Comparison of ENCODE assay signal across 8 cellular contexts in the genomic region with DNA sequence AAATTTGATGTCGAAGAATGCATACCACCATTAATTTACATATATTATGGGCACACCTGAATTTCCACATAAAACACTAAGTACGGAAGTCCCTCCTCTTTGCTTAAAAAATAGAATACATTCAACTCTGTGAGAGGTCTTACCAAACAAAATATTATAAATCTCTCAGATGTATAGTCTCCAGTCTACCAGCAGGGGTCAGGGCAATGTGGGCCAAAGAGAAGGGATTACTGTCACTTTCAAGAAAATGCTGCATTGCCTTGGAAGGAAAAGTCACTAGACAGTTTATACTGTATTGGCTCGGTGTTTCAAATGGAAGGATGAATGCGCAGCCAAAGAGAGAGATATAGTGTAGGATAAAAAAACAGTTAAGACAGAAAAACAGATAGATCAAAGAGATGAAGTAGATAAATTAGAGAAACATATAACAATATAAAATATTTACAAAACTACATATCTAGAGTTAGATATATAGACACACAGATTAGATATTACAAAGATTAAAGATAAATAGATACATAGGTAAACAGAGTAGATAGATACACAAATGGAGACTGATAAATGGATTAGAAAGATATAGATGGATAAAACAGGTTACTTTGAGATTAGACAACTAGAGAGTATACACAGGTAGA. TPM values are rescaled to one million over a fixed set of nuclear protein-coding genes. Genes with fewer than 3 reads are reported as not detected.
A peak's percentile ranks its signal among the peaks of the same experiment; 100 is the strongest.
DNase-seq lines count a peak whose midpoint lies in the region; ATAC-seq and TF ChIP-seq lines count a peak whose summit lies in the region.

No MANE protein-coding gene starts in this region.

- H3K79me2 ChIP-seq in Loucy (ENCODE audit: insufficient read depth, low read length), result no peaks in the 10 kb centered on the region

- no peak for TF ChIP-seq EP300 in stomach (IDR thresholded peaks at IDR 0.05)

- H3K9me3 ChIP-seq in Loucy (ENCODE audit: insufficient read depth, low read depth, low read length), result no peaks in the 10 kb centered on the region
- H3K9me3 ChIP-seq in breast epithelium, result no peaks in the 10 kb centered on the region
- H3K9me3 ChIP-seq in stomach, result no peaks in the 10 kb centered on the region

- no peak overlapping the region for H3K4me3 ChIP-seq in Loucy (ENCODE audit: low read length, poor library complexity, severe bottlenecking)
- no peak overlapping the region for H3K4me3 ChIP-seq in breast epithelium
- H3K4me3 ChIP-seq in stomach, result no peak overlapping the region

- no peak overlapping the region for H3K9ac ChIP-seq in Loucy (ENCODE audit: low read depth, low read length, poor library complexity, severe bottlenecking)

- peak; percentile 68 for ATAC-seq in GM21786 (IDR thresholded peaks at IDR 0.05; ENCODE audit: unreplicated experiment)
- ATAC-seq in SK-N-SH treated with all-trans-retinoic acid at 6 μM for 48 hours, result peak; percentile 91
- peak; percentile 82 for ATAC-seq in left colon

- no peak for TF ChIP-seq POLR2A in breast epithelium (IDR thresholded peaks at IDR 0.05)
- TF ChIP-seq POLR2A in stomach (IDR thresholded peaks at IDR 0.05), result no peak

- H2AFZ ChIP-seq in Loucy (ENCODE audit: low read length), result no peak overlapping the region

- H3K27ac ChIP-seq in breast epithelium (no peak overlapping the region), stomach (no peak overlapping the region)

- no peaks in the 10 kb centered on the region for H3F3A ChIP-seq in Loucy (ENCODE audit: low read depth)

- no peaks in the 10 kb centered on the region for H3K9me2 ChIP-seq in Loucy (replicated peaks; ENCODE audit: low read depth, low read length)

- H3K4me1 ChIP-seq in Loucy (ENCODE audit: insufficient read depth, low read length, poor library complexity, severe bottlenecking) (no peaks in the 10 kb centered on the region), breast epithelium (no peaks in the 10 kb centered on the region), stomach (no peaks in the 10 kb centered on the region)

- H3K27me3 ChIP-seq in Loucy (ENCODE audit: insufficient read depth, low read length, poor library complexity, severe bottlenecking), result no peaks in the 10 kb centered on the region
- no peaks in the 10 kb centered on the region for H3K27me3 ChIP-seq in breast epithelium
- H3K27me3 ChIP-seq in stomach, result no peaks in the 10 kb centered on the region

- no peak overlapping the region for H3K4me2 ChIP-seq in Loucy (ENCODE audit: low read depth, low read length, poor library complexity, severe bottlenecking)

- peak; percentile 7 for DNase-seq in NK-92 treated with Interleukin-12 subunit alpha and Interleukin-12 subunit beta, amount 100 ng/mL, for 24 hours (lab: John Stamatoyannopoulos, UW)
- DNase-seq in NK-92 (lab: John Stamatoyannopoulos, UW; ENCODE audit: unreplicated experiment) (no peak), breast epithelium (ENCODE audit: low spot score in 2 of 2) (no peak), left colon (peak in 1 of 2 donors; percentile 9), stomach (peak; percentile 34)

- TF ChIP-seq CTCF in Loucy (conservative IDR thresholded peaks at IDR 0.05; ENCODE audit: low read length) (peak; percentile 91), breast epithelium (IDR thresholded peaks at IDR 0.05) (peak; percentile 66 to 78 (median 70)), stomach (IDR thresholded peaks at IDR 0.05) (peak in 5 of 7 experiments; percentile 46 to 75 (median 64))

- no peaks in the 10 kb centered on the region for H4K20me1 ChIP-seq in Loucy (ENCODE audit: insufficient read depth, low read length, poor library complexity, severe bottlenecking)

- H3K36me3 ChIP-seq in Loucy (ENCODE audit: insufficient read depth, low read length) (peaks cover 47% of the 10 kb centered on the region; the same call in 1 of the 2 replicates), breast epithelium (no peaks in the 10 kb centered on the region), stomach (peaks cover 6 to 72% (median 68%) of the 10 kb centered on the region in 4 donors)

- intact Hi-C loops in breast epithelium (cut with DNase I; ENCODE audit: low total_unique reads), result loop anchor here (10.0 kb wide), 1 partner anchor 113 kb away; the partner anchor contains the start of gene SAAL1
- intact Hi-C loops in left colon (cut with DNase I, micrococcal nuclease), result no loop called here
- intact Hi-C loops in stomach (cut with DNase I; ENCODE audit: low total_unique reads), result no loop called here

- 40 to 49% (median 45%) methylated on average over 4 of the region's 4 CpGs for WGBS in stomach, 5 donors

TF ChIP-seq in SK-N-SH treated with all-trans-retinoic acid at 6 μM for 48 hours, 23 proteins besides CTCF, POLR2A, EP300 and RAD21 (continues in another document):
- TF ChIP-seq ZFP3 (CRISPR knock-in tag; IDR thresholded peaks at IDR 0.05), result no peak
- TF ChIP-seq GLIS3 (CRISPR knock-in tag; IDR thresholded peaks at IDR 0.05), result no peak
- TF ChIP-seq, protein P1, sequence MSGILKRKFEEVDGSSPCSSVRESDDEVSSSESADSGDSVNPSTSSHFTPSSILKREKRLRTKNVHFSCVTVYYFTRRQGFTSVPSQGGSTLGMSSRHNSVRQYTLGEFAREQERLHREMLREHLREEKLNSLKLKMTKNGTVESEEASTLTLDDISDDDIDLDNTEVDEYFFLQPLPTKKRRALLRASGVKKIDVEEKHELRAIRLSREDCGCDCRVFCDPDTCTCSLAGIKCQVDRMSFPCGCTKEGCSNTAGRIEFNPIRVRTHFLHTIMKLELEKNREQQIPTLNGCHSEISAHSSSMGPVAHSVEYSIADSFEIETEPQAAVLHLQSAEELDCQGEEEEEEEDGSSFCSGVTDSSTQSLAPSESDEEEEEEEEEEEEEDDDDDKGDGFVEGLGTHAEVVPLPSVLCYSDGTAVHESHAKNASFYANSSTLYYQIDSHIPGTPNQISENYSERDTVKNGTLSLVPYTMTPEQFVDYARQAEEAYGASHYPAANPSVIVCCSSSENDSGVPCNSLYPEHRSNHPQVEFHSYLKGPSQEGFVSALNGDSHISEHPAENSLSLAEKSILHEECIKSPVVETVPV (CRISPR knock-in tag; IDR thresholded peaks at IDR 0.05), result no peak
- no peak for TF ChIP-seq ZFP30 (CRISPR knock-in tag; IDR thresholded peaks at IDR 0.05)
- no peak for TF ChIP-seq ARNTL (CRISPR knock-in tag; IDR thresholded peaks at IDR 0.05; ENCODE audit: borderline replicate concordance, low read depth)
- no peak for TF ChIP-seq BACH2 (CRISPR knock-in tag; IDR thresholded peaks at IDR 0.05; ENCODE audit: borderline replicate concordance)
- TF ChIP-seq ZNF8 (CRISPR knock-in tag; IDR thresholded peaks at IDR 0.05), result no peak
- TF ChIP-seq TOX (CRISPR knock-in tag; IDR thresholded peaks at IDR 0.05; ENCODE audit: borderline replicate concordance), result no peak
- no peak for TF ChIP-seq ESRRG (CRISPR knock-in tag; IDR thresholded peaks at IDR 0.05)
- no peak for TF ChIP-seq OSR1 (CRISPR knock-in tag; IDR thresholded peaks at IDR 0.05)
- no peak for TF ChIP-seq POU6F1 (CRISPR knock-in tag; IDR thresholded peaks at IDR 0.05; ENCODE audit: borderline replicate concordance, low read depth)
- no peak for TF ChIP-seq TCF4 (CRISPR knock-in tag; IDR thresholded peaks at IDR 0.05; ENCODE audit: borderline replicate concordance)
- TF ChIP-seq ISL1 (CRISPR knock-in tag; IDR thresholded peaks at IDR 0.05), result no peak
- no peak for TF ChIP-seq CREB5 (CRISPR knock-in tag; IDR thresholded peaks at IDR 0.05; ENCODE audit: low read depth)
- no peak for TF ChIP-seq ZNF70 (CRISPR knock-in tag; IDR thresholded peaks at IDR 0.05)
- no peak for TF ChIP-seq ZNF565 (CRISPR knock-in tag; conservative IDR thresholded peaks at IDR 0.05; ENCODE audit: low read depth)

RNA-seq across cellular contexts. Expression of gene SERGEF, which starts 20.9 kb away (rescaled TPM):
- 10 to 100 TPM; 31.8 to 47.5 (median 41.9) TPM for total RNA-seq in breast epithelium
- total RNA-seq in left colon, result 10 to 100 TPM; 28.6 to 30.6 TPM
- total RNA-seq in stomach, result 100 to 1,000 TPM in 1 of 5 donors, 10 to 100 TPM in 2, 1 to 10 TPM in 1, not detected in 1; 9.3 to 158 (median 20.5) TPM
- 100 to 1,000 TPM in 1 of 3 donors, 10 to 100 TPM in 2; 73.5 to 101 (median 86.0) TPM for polyA plus RNA-seq in stomach

RNA-seq across cellular contexts. Expression of gene TPH1, which starts 54.2 kb away (rescaled TPM):
- total RNA-seq in breast epithelium (1 to 10 TPM in 2 of 3 donors, under 1 TPM in 1; 0.64 to 2.6 (median 1.2) TPM), left colon (10 to 100 TPM; 13.9 to 14.6 TPM), stomach (10 to 100 TPM in 2 of 5 donors, 1 to 10 TPM in 2, not detected in 1; 2.3 to 23.1 (median 11.2) TPM)
- 1 to 10 TPM in 2 of 3 donors, under 1 TPM in 1; 0.75 to 3.1 (median 1.5) TPM for polyA plus RNA-seq in stomach

Comparison
In these comparisons a context has a peak if more than half of its experiments do, and no peak if none do; other contexts are left out.
1. DNase-seq: peak in NK-92 treated with Interleukin-12 subunit alpha and Interleukin-12 subunit beta, amount 100 ng/mL, for 24 hours (single experiment) and stomach (single experiment); none in NK-92 (single experiment) and breast epithelium (0 of 2).
2. Peak in every context shown above with its lines, with median percentiles within 50 percentile points of each other: ATAC-seq and CTCF ChIP-seq.